ENCODE assay signal across 8 cellular contexts in the genomic region with DNA sequence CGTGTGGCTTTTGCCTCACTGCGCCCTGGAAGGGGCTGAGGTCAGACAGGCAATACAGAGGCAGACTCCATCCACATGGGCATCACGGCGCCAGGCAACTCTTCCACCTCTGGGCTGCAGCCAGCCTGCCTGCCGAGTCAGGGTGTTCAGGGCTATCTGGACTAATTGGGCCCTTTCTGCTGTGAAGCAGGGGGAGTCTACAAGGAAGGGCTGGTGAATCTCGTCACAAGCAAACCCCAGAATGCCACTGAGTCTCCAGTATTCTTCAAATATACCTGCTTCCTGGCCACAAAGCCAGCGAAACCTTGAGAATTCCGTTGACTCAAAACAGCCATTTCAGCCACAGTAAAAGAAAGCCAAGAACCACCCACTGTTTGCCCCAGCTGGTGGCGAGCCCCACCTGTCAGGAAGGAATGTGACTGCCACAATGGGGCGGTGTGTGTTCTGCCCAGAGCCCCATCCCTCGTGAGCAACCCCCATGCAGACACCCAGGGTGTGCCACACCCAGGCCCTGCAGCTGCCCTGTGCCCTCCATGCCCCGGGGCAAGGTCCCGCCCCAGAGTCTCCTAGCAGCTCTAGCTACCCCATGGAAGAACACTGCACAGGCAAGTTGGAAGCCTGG.
DNase-seq lines count a peak whose midpoint lies in the region; ATAC-seq and TF ChIP-seq lines count a peak whose summit lies in the region.

No MANE protein-coding gene starts in this region.

- peak overlapping the region; percentile 94 to 98 (median 97) for H3K27ac Mint-ChIP-seq in IgD-negative memory B cell
- peak overlapping the region; percentile 81 for H3K27ac Mint-ChIP-seq in activated naive CD4-positive, alpha-beta T cell treated with anti-CD3 and anti-CD28 coated beads, Interleukin-2, amount 10 ng/mL, durations not matched to agents 7 days and 5 days

- H3K27me3 ChIP-seq in BLaER1 treated with 17β-estradiol and CSF1 and Interleukin-3, amounts not matched to agents 10 nM and 100 nM = peaks cover 38 to 56% (median 43%) of the 10 kb centered on the region in 11 experiments
- no peaks in the 10 kb centered on the region for H3K27me3 ChIP-seq in skeletal muscle tissue (ENCODE audit: control insufficient read depth in 3 of 3, insufficient read depth in 3 of 3, low read length in 3 of 3)

- H3K4me1 Mint-ChIP-seq in IgD-negative memory B cell = peaks cover 45 to 55% (median 51%) of the 10 kb centered on the region in 3 donors
- peaks cover 40% of the 10 kb centered on the region for H3K4me1 Mint-ChIP-seq in activated naive CD4-positive, alpha-beta T cell treated with anti-CD3 and anti-CD28 coated beads, Interleukin-2, amount 10 ng/mL, durations not matched to agents 7 days and 5 days

- no peaks in the 10 kb centered on the region for H3K27me3 Mint-ChIP-seq in IgD-negative memory B cell
- no peaks in the 10 kb centered on the region for H3K27me3 Mint-ChIP-seq in activated naive CD4-positive, alpha-beta T cell treated with anti-CD3 and anti-CD28 coated beads, Interleukin-2, amount 10 ng/mL, durations not matched to agents 7 days and 5 days

- DNase-seq in activated naive CD4-positive, alpha-beta T cell treated with anti-CD3 and anti-CD28 coated beads, Interleukin-2, amount 10 ng/mL, durations not matched to agents 7 days and 5 days = peak; percentile 69
- DNase-seq in erythroblast (lab: John Stamatoyannopoulos, UW) (no peak), HK-2 (ENCODE audit: unreplicated experiment) (no peak), NCI-H446 (lab: John Stamatoyannopoulos, UW) (no peak)

- peak overlapping the region; percentile 25 to 89 (median 82) for H3K4me3 Mint-ChIP-seq in IgD-negative memory B cell
- peak overlapping the region; percentile 15 for H3K4me3 Mint-ChIP-seq in activated naive CD4-positive, alpha-beta T cell treated with anti-CD3 and anti-CD28 coated beads, Interleukin-2, amount 10 ng/mL, durations not matched to agents 7 days and 5 days

- H4K20me1 ChIP-seq in BLaER1 treated with 17β-estradiol and CSF1 and Interleukin-3, amounts not matched to agents 10 nM and 100 nM = peaks cover 59 to 100% (median 100%) of the 10 kb centered on the region in 11 experiments; a peak in 21 of 22 replicates

- ATAC-seq in GM19463 (IDR thresholded peaks at IDR 0.05; ENCODE audit: unreplicated experiment) = peak; percentile 90

- H3K4me1 ChIP-seq in BLaER1 treated with 17β-estradiol and CSF1 and Interleukin-3, amounts not matched to agents 10 nM and 100 nM = peaks cover 95 to 100% (median 100%) of the 10 kb centered on the region in 10 experiments
- peaks cover 79 to 100% (median 89%) of the 10 kb centered on the region in 3 donors for H3K4me1 ChIP-seq in skeletal muscle tissue (ENCODE audit: control insufficient read depth in 3 of 3, insufficient read depth in 3 of 3, low read length in 3 of 3)

- peaks cover 2% of the 10 kb centered on the region for H3K36me3 Mint-ChIP-seq in IgD-negative memory B cell
- H3K36me3 Mint-ChIP-seq in activated naive CD4-positive, alpha-beta T cell treated with anti-CD3 and anti-CD28 coated beads, Interleukin-2, amount 10 ng/mL, durations not matched to agents 7 days and 5 days = peaks cover 7% of the 10 kb centered on the region

- peak overlapping the region; percentile 78 to 99 (median 96) for H3K4me2 ChIP-seq in BLaER1 treated with 17β-estradiol and CSF1 and Interleukin-3, amounts not matched to agents 10 nM and 100 nM

- no peaks in the 10 kb centered on the region for H3K9me3 Mint-ChIP-seq in IgD-negative memory B cell
- H3K9me3 Mint-ChIP-seq in activated naive CD4-positive, alpha-beta T cell treated with anti-CD3 and anti-CD28 coated beads, Interleukin-2, amount 10 ng/mL, durations not matched to agents 7 days and 5 days = no peaks in the 10 kb centered on the region

- no peak for TF ChIP-seq POLR2A in erythroblast (IDR thresholded peaks at IDR 0.05; ENCODE audit: low read length)

- H3K9me3 ChIP-seq in BLaER1 treated with 17β-estradiol and CSF1 and Interleukin-3, amounts not matched to agents 10 nM and 100 nM (replicated peaks in 1 of 11) = no peaks in the 10 kb centered on the region
- H3K9me3 ChIP-seq in skeletal muscle tissue (ENCODE audit: control insufficient read depth in 3 of 3, low read length in 3 of 3) = no peaks in the 10 kb centered on the region

- H3K4me3 ChIP-seq in BLaER1 treated with 17β-estradiol and CSF1 and Interleukin-3, amounts not matched to agents 10 nM and 100 nM = no peak overlapping the region
- no peak overlapping the region for H3K4me3 ChIP-seq in skeletal muscle tissue (ENCODE audit: low read length in 3 of 3)

- H3K9ac ChIP-seq in BLaER1 treated with 17β-estradiol and CSF1 and Interleukin-3, amounts not matched to agents 10 nM and 100 nM = peak overlapping the region in 7 of 11 experiments; percentile 1 to 64 (median 25); a peak in 10 of 22 replicates
- peak overlapping the region in 2 of 3 donors; percentile 5 to 50 for H3K9ac ChIP-seq in skeletal muscle tissue (ENCODE audit: low read depth in 1 of 3, low read length in 3 of 3)

- H3K36me3 ChIP-seq in BLaER1 treated with 17β-estradiol and CSF1 and Interleukin-3, amounts not matched to agents 10 nM and 100 nM = peaks cover 0 to 33% (median 0%) of the 10 kb centered on the region in 11 experiments; a peak in 9 of 22 replicates
- H3K36me3 ChIP-seq in skeletal muscle tissue (ENCODE audit: control insufficient read depth in 3 of 3, insufficient read depth in 3 of 3, low read length in 3 of 3) = no peaks in the 10 kb centered on the region

- H3K27ac ChIP-seq in BLaER1 treated with 17β-estradiol and CSF1 and Interleukin-3, amounts not matched to agents 10 nM and 100 nM = peak overlapping the region in 2 of 11 experiments; percentile 5 to 16; a peak in 2 of 22 replicates
- H3K27ac ChIP-seq in skeletal muscle tissue (ENCODE audit: low read depth, low read length) = peak overlapping the region; percentile 65

- CTCF ChIA-PET in activated naive CD4-positive, alpha-beta T cell treated with anti-CD3 and anti-CD28 coated beads, Interleukin-2, amount 10 ng/mL, durations not matched to agents 7 days and 5 days (lab: Charles Lee) = interaction anchor here (1.0 to 2.5 kb wide), 4 partner anchors 12 to 115 kb away, joined by 3 to 9 read pairs (median 6); no protein-coding TSS in a partner anchor
